15 cellular contexts compared by ENCODE assay signal in the genomic region with DNA sequence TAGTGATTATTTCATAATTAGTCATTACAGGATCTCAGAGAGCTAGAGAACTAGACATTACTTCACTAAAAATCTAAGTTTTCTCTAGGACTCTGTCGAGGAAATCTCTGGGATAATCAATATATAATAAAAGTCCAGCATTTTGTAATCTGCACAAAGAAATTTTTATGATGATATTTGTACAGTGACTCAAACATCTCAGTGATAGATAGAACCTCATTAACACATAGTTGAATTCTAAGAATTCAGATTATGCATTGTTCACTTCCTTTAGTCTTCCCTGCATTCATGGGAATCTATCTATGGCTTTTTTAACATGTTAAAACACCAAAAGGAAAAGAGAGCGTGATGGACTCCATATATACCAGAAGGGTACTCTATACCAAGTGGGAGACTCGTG.
"Had no signal": no experiment of that assay in that cellular context is flagged by ENCODE, and none has a peak within 500 bp of the region (broad histone marks: within the 10 kb centered on the region; RNA-seq: fewer than 3 reads in every experiment).

No MANE protein-coding gene starts in this region.

- H3K27ac ChIP-seq: left lung, ovary, thyroid gland, vagina had no signal

- H3K9me3 ChIP-seq: left lung, ovary, thyroid gland, vagina had no signal

- H3K4me3 ChIP-seq: left lung, ovary, thyroid gland, vagina had no signal

- H3K27me3 ChIP-seq: brain microvascular endothelial cell, left lung, ovary, thyroid gland, vagina had no signal

- ATAC-seq: activated naive CD4-positive, alpha-beta T cell treated with anti-CD3 and anti-CD28 coated beads, Interleukin-2, amount 50 U/mL, for 72 hours; activated T-cell treated with anti-CD3 and anti-CD28 coated beads, Interleukin-2, amount 50 U/mL, for 4 hours; esophagus mucosa; left lung; stimulated activated effector memory CD8-positive, alpha-beta T cell treated with anti-CD3 and anti-CD28 coated beads, Interleukin-12 subunit alpha, Interleukin-12 subunit beta, amount 100 ng/mL, for 72 hours had no signal

- H3K36me3 ChIP-seq: brain microvascular endothelial cell, left lung, ovary, thyroid gland, vagina had no signal

- DNase-seq: activated CD4-positive, alpha-beta T cell treated with anti-CD3 and anti-CD28 coated beads, Interleukin-2, amount 50 U/mL, for 4 hours; activated CD4-positive, CD25-positive, alpha-beta regulatory T cell treated with anti-CD3 and anti-CD28 coated beads, Interleukin-2, amount 50 U/mL, for 72 hours; activated effector memory CD4-positive, alpha-beta T cell treated with anti-CD3 and anti-CD28 coated beads, Interleukin-2, amount 50 U/mL, for 16 hours; activated T-cell treated with anti-CD3 and anti-CD28 coated beads, Interleukin-2, amount 50 U/mL, for 4 hours; amniotic stem cell; head of caudate nucleus; left lung; mesendoderm; ovary; thyroid gland had no signal

- H3K4me1 ChIP-seq: thyroid gland had no signal
